Comparison of ENCODE assay signal across 17 cellular contexts in the genomic region with DNA sequence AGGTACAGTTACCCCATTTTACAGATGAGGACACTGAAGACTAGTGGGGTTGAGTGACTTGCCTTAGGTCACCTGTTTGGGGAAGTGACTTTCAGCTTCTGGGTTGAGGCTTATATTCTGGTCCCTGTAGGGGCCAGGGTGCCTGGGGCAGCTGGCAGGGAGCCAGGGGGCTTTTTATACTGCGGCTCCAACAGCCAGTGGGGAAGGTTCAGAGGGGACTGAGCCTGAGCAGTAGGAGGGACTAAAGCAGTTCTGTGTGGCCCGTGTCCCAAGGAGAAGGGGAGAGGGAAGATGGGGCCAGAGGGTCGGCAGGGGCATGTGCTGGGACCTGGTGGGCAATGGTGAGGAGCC. TPM values are rescaled to one million over a fixed set of nuclear protein-coding genes. Genes with fewer than 3 reads are reported as not detected.
A peak's percentile ranks its signal among the peaks of the same experiment; 100 is the strongest.
DNase-seq lines count a peak whose midpoint lies in the region; ATAC-seq, FAIRE-seq and TF ChIP-seq lines count a peak whose summit lies in the region.
"Had no signal": no experiment of that assay in that cellular context is flagged by ENCODE, and none has a peak within 500 bp of the region (broad histone marks: within the 10 kb centered on the region; RNA-seq: fewer than 3 reads in every experiment).

No MANE protein-coding gene starts in this region.

- no peaks in the 10 kb centered on the region for H3K9me3 Mint-ChIP-seq in endothelial cell (ENCODE audit: unreplicated experiment)
- H3K9me3 Mint-ChIP-seq: activated CD4-positive, alpha-beta T cell treated with anti-CD3 and anti-CD28 coated beads, Interleukin-2, amount 10 ng/mL, durations not matched to agents 7 days and 5 days had no signal

- H3K4me1 ChIP-seq in HepG2 (ENCODE audit: insufficient read depth, low read length) (no peaks in the 10 kb centered on the region), right lobe of liver (no peaks in the 10 kb centered on the region), OCI-LY7 (ENCODE audit: insufficient read depth, low read length, poor library complexity, severe bottlenecking) (no peaks in the 10 kb centered on the region), gastroesophageal sphincter (peaks cover 0 to 73% (median 16%) of the 10 kb centered on the region in 3 donors)
- H3K4me1 ChIP-seq: parathyroid adenoma had no signal

- no peak for TF ChIP-seq CTCF in HepG2 (CRISPR knock-in tag; IDR thresholded peaks at IDR 0.05)
- no peak for TF ChIP-seq CTCF in right lobe of liver (IDR thresholded peaks at IDR 0.05)
- no peak for TF ChIP-seq CTCF in OCI-LY7 (conservative IDR thresholded peaks at IDR 0.05; ENCODE audit: low read length)
- TF ChIP-seq CTCF in endothelial cell (IDR thresholded peaks at IDR 0.05; ENCODE audit: unreplicated experiment): no peak
- no peak for TF ChIP-seq CTCF in gastroesophageal sphincter (IDR thresholded peaks at IDR 0.05)

- in situ Hi-C loops in HepG2 (cut with HindIII; ENCODE audit: extremely low pct_ligation_motif_present, low pct_unique_long_range_greater_than_20kb): no loop called here

- H3K4me3 ChIP-seq in HepG2 (replicated peaks in 1 of 3; ENCODE audit: insufficient read depth in 1 of 3, low read depth in 2 of 3, low read length in 3 of 3): no peak overlapping the region
- H3K4me3 ChIP-seq in right lobe of liver: no peak overlapping the region
- no peak overlapping the region for H3K4me3 ChIP-seq in OCI-LY7 (ENCODE audit: low read depth, low read length, poor library complexity, severe bottlenecking)
- no peak overlapping the region for H3K4me3 ChIP-seq in gastroesophageal sphincter
- H3K4me3 ChIP-seq: breast epithelium, GM23248, PC-9, uterus had no signal

- H3K27ac Mint-ChIP-seq in endothelial cell (ENCODE audit: unreplicated experiment): peak overlapping the region; percentile 82
- H3K27ac Mint-ChIP-seq: activated CD4-positive, alpha-beta T cell treated with anti-CD3 and anti-CD28 coated beads, Interleukin-2, amount 10 ng/mL, durations not matched to agents 7 days and 5 days had no signal

- H2AFZ ChIP-seq in HepG2 (ENCODE audit: low read length): no peak overlapping the region
- H2AFZ ChIP-seq in OCI-LY7 (ENCODE audit: low read length): no peak overlapping the region
- H2AFZ ChIP-seq: GM23248, parathyroid adenoma, PC-9 had no signal

- peaks cover 13% of the 10 kb centered on the region for H3K27me3 Mint-ChIP-seq in endothelial cell (ENCODE audit: unreplicated experiment)
- H3K27me3 Mint-ChIP-seq: activated CD4-positive, alpha-beta T cell treated with anti-CD3 and anti-CD28 coated beads, Interleukin-2, amount 10 ng/mL, durations not matched to agents 7 days and 5 days had no signal

- TF ChIP-seq EP300 in HepG2 (IDR thresholded peaks at IDR 0.05; ENCODE audit: low read depth in 2 of 2, low read length in 2 of 2) (no peak), HepG2 (CRISPR knock-in tag; IDR thresholded peaks at IDR 0.05; ENCODE audit: borderline replicate concordance) (no peak), gastroesophageal sphincter (IDR thresholded peaks at IDR 0.05) (no peak)

- H3K9me3 ChIP-seq in HepG2 (ENCODE audit: low read length) (no peaks in the 10 kb centered on the region), right lobe of liver (no peaks in the 10 kb centered on the region), OCI-LY7 (ENCODE audit: low read length) (no peaks in the 10 kb centered on the region), gastroesophageal sphincter (no peaks in the 10 kb centered on the region)
- H3K9me3 ChIP-seq: breast epithelium, uterus had no signal

- no peak for TF ChIP-seq RAD21 in HepG2 (CRISPR knock-in tag; IDR thresholded peaks at IDR 0.05)

- FAIRE-seq in HepG2 (lab: Jason Lieb, UNC): no peak
- FAIRE-seq: GM19239 had no signal

- H3K27me3 ChIP-seq in HepG2 (ENCODE audit: control insufficient read depth in 1 of 2, insufficient read depth in 2 of 2, low read length in 2 of 2) (no peaks in the 10 kb centered on the region), right lobe of liver (peaks cover 0 to 5% of the 10 kb centered on the region in 2 donors), gastroesophageal sphincter (no peaks in the 10 kb centered on the region)
- H3K27me3 ChIP-seq: breast epithelium, uterus had no signal

- H3K36me3 ChIP-seq in HepG2 (replicated peaks in 1 of 2; ENCODE audit: control insufficient read depth in 1 of 2, insufficient read depth in 2 of 2, low read length in 2 of 2) (peaks cover 2 to 12% of the 10 kb centered on the region in 2 experiments; a peak in 3 of 5 replicates), right lobe of liver (no peaks in the 10 kb centered on the region), OCI-LY7 (ENCODE audit: insufficient read depth, low read length) (peaks cover 68% of the 10 kb centered on the region), gastroesophageal sphincter (peaks cover 0 to 4% of the 10 kb centered on the region in 2 donors)
- H3K36me3 ChIP-seq: breast epithelium, uterus had no signal

- ATAC-seq in HepG2 (no peak), right lobe of liver (no peak), gastroesophageal sphincter (no peak)

- H3K9ac ChIP-seq in HepG2 (ENCODE audit: insufficient read depth, low read depth, low read length): no peak overlapping the region
- H3K9ac ChIP-seq: GM23248, parathyroid adenoma had no signal

- BruUV-seq in HepG2 (replicated peaks; lab: Mats Ljungman, UMichigan): no TSS peak
- BruUV-seq in OCI-LY7 (replicated peaks; lab: Mats Ljungman, UMichigan): no TSS peak

- 0 out of 2 replicates have a peak, but pooled peaks cover 3% of the 10 kb centered on the region for H4K20me1 ChIP-seq in HepG2 (ENCODE audit: insufficient read depth, low read length)
- peaks cover 11% of the 10 kb centered on the region for H4K20me1 ChIP-seq in OCI-LY7 (ENCODE audit: insufficient read depth, low read length)

- CTCF ChIA-PET in HepG2 (lab: Yijun Ruan, JAX; ENCODE audit: low intra/inter-chr PET ratio, low total read pairs) (no interaction called here), OCI-LY7 (lab: Charles Lee; ENCODE audit: unreplicated experiment) (interaction anchor here (0.6 kb wide), 1 partner anchor 570 kb away, joined by 3 read pairs; no protein-coding TSS in a partner anchor)

- H3K4me3 Mint-ChIP-seq in endothelial cell (ENCODE audit: unreplicated experiment): no peak overlapping the region
- H3K4me3 Mint-ChIP-seq: activated CD4-positive, alpha-beta T cell treated with anti-CD3 and anti-CD28 coated beads, Interleukin-2, amount 10 ng/mL, durations not matched to agents 7 days and 5 days had no signal

- H3K27ac ChIP-seq in HepG2 (ENCODE audit: extremely low read length, insufficient read depth, low read length): no peak overlapping the region
- H3K27ac ChIP-seq in right lobe of liver: no peak overlapping the region
- H3K27ac ChIP-seq in OCI-LY7 (ENCODE audit: low read depth, low read length, poor library complexity, severe bottlenecking): no peak overlapping the region
- H3K27ac ChIP-seq in gastroesophageal sphincter: no peak overlapping the region
- H3K27ac ChIP-seq: breast epithelium, GM23248, parathyroid adenoma had no signal

- WGBS in HepG2 (ENCODE audit: low lambda C conversion rate): 97% methylated on average over 3 of the region's 3 CpGs
- 86% methylated on average over 3 of the region's 3 CpGs for WGBS in right lobe of liver (ENCODE audit: insufficient coverage, low coverage, low lambda C conversion rate, missing lambda C conversion rate)
- 56 to 92% methylated on average over 2 to 3 of the region's 3 CpGs for WGBS in gastroesophageal sphincter (ENCODE audit: low coverage in 1 of 2), 2 donors

- H3K79me2 ChIP-seq in HepG2 (ENCODE audit: insufficient read depth, low read length) (no peaks in the 10 kb centered on the region), OCI-LY7 (ENCODE audit: insufficient read depth, low read depth, low read length) (peaks cover 64% of the 10 kb centered on the region)
- H3K79me2 ChIP-seq: parathyroid adenoma had no signal

- POLR2A ChIA-PET in HepG2 (lab: Yijun Ruan, JAX): no interaction called here
- POLR2A ChIA-PET in OCI-LY7 (lab: Charles Lee): interaction anchor here (1.1 to 1.3 kb wide), 2 partner anchors 8 to 16 kb away, joined by 3 read pairs; no protein-coding TSS in a partner anchor

- peaks cover 46% of the 10 kb centered on the region for H3K4me1 Mint-ChIP-seq in endothelial cell (ENCODE audit: unreplicated experiment)

- H3K4me2 ChIP-seq in HepG2 (ENCODE audit: low read depth, low read length) (no peak overlapping the region), OCI-LY7 (ENCODE audit: low read length) (peak overlapping the region; percentile 29; the same call in 1 of the 2 replicates)

- intact Hi-C loops in HepG2 (cut with micrococcal nuclease; ENCODE audit: unreplicated experiment) (no loop called here), right lobe of liver (cut with DNase I) (no loop called here), OCI-LY7 (cut with micrococcal nuclease; ENCODE audit: unreplicated experiment) (no loop called here)

- no peaks in the 10 kb centered on the region for H3K9me2 ChIP-seq in OCI-LY7 (ENCODE audit: insufficient read depth, low read length)

- peaks cover 6% of the 10 kb centered on the region for H3K36me3 Mint-ChIP-seq in endothelial cell (ENCODE audit: low read depth, unreplicated experiment)

- DNase-seq in HepG2 (ENCODE audit: low spot score) (no peak), right lobe of liver (no peak), OCI-LY7 (ENCODE audit: low spot score) (no peak), endothelial cell (ENCODE audit: low spot score) (no peak), DMS 273 treated with DMSO at 0.1 percent for 48 hours (lab: John Stamatoyannopoulos, UW) (no peak), NCI-H1092 (lab: John Stamatoyannopoulos, UW) (no peak), NCI-H2107 treated with DMSO at 0.1 percent for 48 hours (lab: John Stamatoyannopoulos, UW; ENCODE audit: unreplicated experiment) (no peak)
- DNase-seq: activated CD4-positive, alpha-beta T cell treated with anti-CD3 and anti-CD28 coated beads, Interleukin-2, amount 10 ng/mL, durations not matched to agents 7 days and 5 days; effector CD8-positive, alpha-beta T cell; GM23248; stimulated activated CD8-positive, alpha-beta memory T cell treated with anti-CD3 and anti-CD28 coated beads, Interleukin-4, amount 100 ng/mL, for 48 hours had no signal

- TF ChIP-seq POLR2A in HepG2 (IDR thresholded peaks at IDR 0.05; ENCODE audit: insufficient read depth in 1 of 2, low read depth in 2 of 2, low read length in 2 of 2) (no peak), right lobe of liver (IDR thresholded peaks at IDR 0.05) (no peak), gastroesophageal sphincter (IDR thresholded peaks at IDR 0.05) (no peak)

RNA-seq across cellular contexts. Expression of gene SLC6A6, which starts 37.7 kb away (rescaled TPM):
- total RNA-seq in HepG2 (2016; rRNA removed; fragmentation: Illumina TruSeq; extraction: Trizol) (10.7 and 20.7 TPM in 2 replicates), right lobe of liver (1 to 10 TPM; 1.5 to 8.2 (median 4.1) TPM), OCI-LY7 (2022) (44.6 and 51.8 TPM in 2 replicates), endothelial cell (ENCODE audit: unreplicated experiment) (46.3 TPM), gastroesophageal sphincter (10 to 100 TPM; 15.4 to 37.6 (median 20.9) TPM)
- 8.8 and 11.0 TPM in 2 replicates for total RNA-seq in HepG2 (2016; cell fraction: cytosol; rRNA removed; fragmentation: Illumina TruSeq; extraction: Trizol; ENCODE audit: low read depth)
- 8.8 and 20.3 TPM in 2 replicates for total RNA-seq in HepG2 (2016; cell fraction: insoluble cytoplasmic fraction; rRNA removed; fragmentation: Illumina TruSeq; extraction: Trizol)
- 5.1 and 5.2 TPM in 2 replicates for total RNA-seq in HepG2 (2016; cell fraction: membrane; rRNA removed; fragmentation: Illumina TruSeq; extraction: Trizol)
- total RNA-seq in HepG2 (2016; cell fraction: nucleus; rRNA removed; fragmentation: Illumina TruSeq; extraction: Trizol): 25.9 and 32.4 TPM in 2 replicates
- polyA plus RNA-seq in HepG2 (2011; rRNA removed): 14.1 and 15.4 TPM in 2 replicates
- 8.6 and 9.7 TPM in 2 replicates for polyA plus RNA-seq in HepG2 (2011; cell fraction: cytosol; rRNA removed)
- polyA plus RNA-seq in HepG2 (2011; cell fraction: nucleus; rRNA removed): 33.2 and 41.8 TPM in 2 replicates
- polyA plus RNA-seq in HepG2 (2012): 10.9 and 13.7 TPM in 2 replicates
- 0.76 and 1.2 TPM in 2 replicates for polyA plus RNA-seq in HepG2 (2016; cell fraction: cytosol; fragmentation: Illumina TruSeq; extraction: Trizol; ENCODE audit: low read depth)
- polyA plus RNA-seq in HepG2 (2016; cell fraction: insoluble cytoplasmic fraction; fragmentation: Illumina TruSeq; extraction: Trizol; ENCODE audit: low read depth): 5.9 and 6.8 TPM in 2 replicates
- 1.5 and 1.7 TPM in 2 replicates for polyA plus RNA-seq in HepG2 (2016; cell fraction: membrane; fragmentation: Illumina TruSeq; extraction: Trizol; ENCODE audit: low read depth)
- polyA plus RNA-seq in HepG2 (2016; cell fraction: nucleus; fragmentation: Illumina TruSeq; extraction: Trizol; ENCODE audit: insufficient read depth, low read depth): 35.4 and 36.8 TPM in 2 replicates
- polyA minus RNA-seq in HepG2 (2011; rRNA and poly(A)+ RNA removed; ENCODE audit: low replicate concordance): 52.1 and 83.7 TPM in 2 replicates
- polyA minus RNA-seq in HepG2 (2011; cell fraction: cytosol; rRNA and poly(A)+ RNA removed): 14.3 and 18.8 TPM in 2 replicates
- polyA minus RNA-seq in HepG2 (2011; cell fraction: nucleus; rRNA and poly(A)+ RNA removed): 28.2 and 33.0 TPM in 2 replicates
- total RNA-seq in OCI-LY7 (2014; rRNA removed; shearing (Covaris generic)): 36.7 and 43.0 TPM in 2 replicates
